ENCODE assay signal across 8 cellular contexts in the genomic region with DNA sequence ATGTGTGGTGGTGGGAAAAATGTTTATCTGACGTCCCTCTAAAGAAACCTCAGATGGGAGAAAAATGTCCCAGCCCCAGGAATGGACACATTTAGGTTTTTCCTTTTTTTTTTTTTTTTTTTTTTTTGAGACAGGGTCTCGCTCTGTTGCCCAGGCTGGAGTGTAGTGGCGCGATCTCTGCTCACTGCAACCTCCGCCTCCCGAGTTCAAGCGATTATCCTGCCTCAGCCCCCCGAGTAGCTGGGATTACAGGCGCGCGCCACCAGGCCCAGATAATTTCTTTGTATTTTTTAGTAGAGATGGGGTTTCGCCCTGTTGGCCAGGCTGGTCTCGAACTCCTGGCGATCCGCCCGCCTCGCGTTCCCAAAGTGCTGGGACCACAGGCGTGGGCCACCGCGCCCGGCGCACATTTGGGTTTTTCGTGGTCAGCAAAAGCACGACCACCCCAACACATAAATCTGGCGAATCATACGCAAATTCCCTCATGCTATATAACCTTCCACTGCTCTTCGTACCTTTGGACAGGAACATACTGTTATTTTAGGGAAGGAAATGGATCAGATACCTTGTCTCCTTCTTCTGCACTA. TPM values are rescaled to one million over a fixed set of nuclear protein-coding genes. Genes with fewer than 3 reads are reported as not detected.
DNase-seq lines count a peak whose midpoint lies in the region; ATAC-seq and TF ChIP-seq lines count a peak whose summit lies in the region.
"Not testable (repeated sequence)": the region's sequence is repeated elsewhere in the genome, so short reads cannot be mapped to it uniquely, and the experiment has no call there.

No MANE protein-coding gene starts in this region.

- not testable (repeated sequence) for H3K4ac ChIP-seq in neuronal stem cell (ENCODE audit: low read length)

- TF ChIP-seq CTCF in HEK293 (tag by site-specific recombination; IDR thresholded peaks at IDR 0.05) = 0 out of 2 replicates have a peak, but pooled peaks have one; percentile 21

- not testable (repeated sequence) for H4K8ac ChIP-seq in neuronal stem cell (ENCODE audit: low read depth, low read length)

- H3K4me1 Mint-ChIP-seq in stimulated activated naive CD8-positive, alpha-beta T cell treated with anti-CD3 and anti-CD28 coated beads, Interleukin-15, Interleukin-2, amounts not matched to agents 100 ng/mL and 50 ng/mL, for 24 hours (ENCODE audit: low read depth) = peaks cover 51% of the 10 kb centered on the region

- H3K4me3 ChIP-seq in HEK293 (ENCODE audit: low read depth, low read length) (peak overlapping the region; percentile 95), right cardiac atrium (ENCODE audit: low read length) (peak overlapping the region; percentile 82), neuronal stem cell (ENCODE audit: low read length in 2 of 2) (peak overlapping the region; percentile 83 to 96)

- ATAC-seq in right cardiac atrium = peak; percentile 7 to 9

- H3K79me1 ChIP-seq in neuronal stem cell (ENCODE audit: low read depth, low read length) = not testable (repeated sequence)

- H3K9ac ChIP-seq in neuronal stem cell (ENCODE audit: low read depth, low read length, poor library complexity) = peak overlapping the region; percentile 85

- H3K27me3 ChIP-seq in right cardiac atrium (ENCODE audit: control insufficient read depth, insufficient read depth); neuronal stem cell (ENCODE audit: control insufficient read depth in 3 of 3, insufficient read depth in 3 of 3, low read depth in 1 of 3, low read length in 3 of 3): not testable (repeated sequence)

- H3K27ac ChIP-seq in HEK293 (ENCODE audit: extremely low read depth, low read depth, low read length) (peak overlapping the region; percentile 77), caudate nucleus (ENCODE audit: low read depth, low read length) (peak overlapping the region; percentile 90), right cardiac atrium (ENCODE audit: low read length) (peak overlapping the region; percentile 38), neuronal stem cell (replicated peaks; ENCODE audit: low read length) (peak overlapping the region; percentile 58)

- H3K36me3 Mint-ChIP-seq in stimulated activated naive CD8-positive, alpha-beta T cell treated with anti-CD3 and anti-CD28 coated beads, Interleukin-15, Interleukin-2, amounts not matched to agents 100 ng/mL and 50 ng/mL, for 24 hours (ENCODE audit: low read depth) = peaks cover 57% of the 10 kb centered on the region

- H3K27me3 Mint-ChIP-seq in stimulated activated naive CD8-positive, alpha-beta T cell treated with anti-CD3 and anti-CD28 coated beads, Interleukin-15, Interleukin-2, amounts not matched to agents 100 ng/mL and 50 ng/mL, for 24 hours = not testable (repeated sequence)

- H2BK120ac ChIP-seq in neuronal stem cell (ENCODE audit: low read depth, low read length) = not testable (repeated sequence)

- H2BK5ac ChIP-seq in neuronal stem cell (ENCODE audit: low read length) = not testable (repeated sequence)

- intact Hi-C loops in right cardiac atrium (cut with DNase I) = not testable (repeated sequence)

- H3K9me3 Mint-ChIP-seq in stimulated activated naive CD8-positive, alpha-beta T cell treated with anti-CD3 and anti-CD28 coated beads, Interleukin-15, Interleukin-2, amounts not matched to agents 100 ng/mL and 50 ng/mL, for 24 hours = not testable (repeated sequence)

- not testable (repeated sequence) for H3K4me1 ChIP-seq in HEK293 (ENCODE audit: control insufficient read depth, insufficient read depth, low read length); right cardiac atrium (ENCODE audit: control insufficient read depth, insufficient read depth, low read length); neuronal stem cell (ENCODE audit: control insufficient read depth in 2 of 2, insufficient read depth in 1 of 2, low read depth in 1 of 2, low read length in 2 of 2)

- POLR2A ChIA-PET in HEK293 (lab: Yijun Ruan, JAX) = interaction anchor here (0.7 to 2.8 kb wide), 15 partner anchors 10 to 536 kb away, joined by 3 to 25 read pairs (median 3); no protein-coding TSS in a partner anchor

- H3K9me3 ChIP-seq in HEK293 (ENCODE audit: control insufficient read depth, insufficient read depth, low read depth, low read length); right cardiac atrium (ENCODE audit: control insufficient read depth, low read length); neuronal stem cell (replicated peaks in 1 of 2; ENCODE audit: control insufficient read depth in 2 of 2, insufficient read depth in 1 of 2, low read depth in 1 of 2, low read length in 2 of 2): not testable (repeated sequence)

- H2AK5ac ChIP-seq in neuronal stem cell (ENCODE audit: low read depth, low read length) = not testable (repeated sequence)

- H2AFZ ChIP-seq in neuronal stem cell (ENCODE audit: low read length) = peak overlapping the region; percentile 89

- not testable (repeated sequence) for H3K14ac ChIP-seq in neuronal stem cell (ENCODE audit: low read length)

- H2BK15ac ChIP-seq in neuronal stem cell (ENCODE audit: low read length) = not testable (repeated sequence)

- not testable (repeated sequence) for H3K23ac ChIP-seq in neuronal stem cell (ENCODE audit: low read depth, low read length, poor library complexity)

- DNase-seq in COLO668 (lab: John Stamatoyannopoulos, UW; ENCODE audit: unreplicated experiment) (peak; percentile 18), MV-4-11 (lab: John Stamatoyannopoulos, UW) (peak; percentile 32), caudate nucleus (lab: John Stamatoyannopoulos, UW) (peak in 18 of 61 donors; percentile 3 to 62 (median 40)), right cardiac atrium (peak; percentile 45 to 71 (median 64))
- peak; percentile 8 for DNase-seq in activated CD4-positive, alpha-beta T cell treated with anti-CD3 and anti-CD28 coated beads, Interleukin-2, amount 50 U/mL, for 1 hour
- not testable (repeated sequence) for DNase-seq in neuronal stem cell (ENCODE audit: low spot score)

- H3K18ac ChIP-seq in neuronal stem cell (ENCODE audit: low read length) = peak overlapping the region; percentile 85

- WGBS in right cardiac atrium = 8% methylated on average over 28 of the region's 28 CpGs
- no CpG with 5 or more reads among the region's 28 CpGs for WGBS in neuronal stem cell (ENCODE audit: extremely low coverage in 2 of 2, insufficient read length in 2 of 2, insufficient replicate concordance in 1 of 2), 2 donors

- CTCF ChIA-PET in HEK293 (lab: Yijun Ruan, JAX) = interaction anchor here (0.5 to 3.2 kb wide), 3 partner anchors 10 to 1203 kb away, joined by 4 to 17 read pairs (median 4); no protein-coding TSS in a partner anchor

- not testable (repeated sequence) for H2BK12ac ChIP-seq in neuronal stem cell (ENCODE audit: low read length)

- peak overlapping the region; percentile 96 for H3K4me3 Mint-ChIP-seq in stimulated activated naive CD8-positive, alpha-beta T cell treated with anti-CD3 and anti-CD28 coated beads, Interleukin-15, Interleukin-2, amounts not matched to agents 100 ng/mL and 50 ng/mL, for 24 hours

- H4K91ac ChIP-seq in neuronal stem cell (ENCODE audit: low read depth, low read length, poor library complexity) = not testable (repeated sequence)

- peak overlapping the region; percentile 98 for H3K27ac Mint-ChIP-seq in stimulated activated naive CD8-positive, alpha-beta T cell treated with anti-CD3 and anti-CD28 coated beads, Interleukin-15, Interleukin-2, amounts not matched to agents 100 ng/mL and 50 ng/mL, for 24 hours

- H3K36me3 ChIP-seq in HEK293 (ENCODE audit: control insufficient read depth in 2 of 2, insufficient read depth in 1 of 2, low read length in 2 of 2) (peaks cover 24 to 26% of the 10 kb centered on the region in 2 experiments), neuronal stem cell (replicated peaks in 1 of 2; ENCODE audit: control insufficient read depth in 2 of 2, insufficient read depth in 2 of 2, low read length in 2 of 2) (peaks cover 0 to 49% of the 10 kb centered on the region in 2 donors)

- H3K4me2 ChIP-seq in neuronal stem cell (ENCODE audit: insufficient read depth, low read length, poor library complexity, severe bottlenecking) = peak overlapping the region; percentile 43

TF ChIP-seq in HEK293, 187 proteins besides CTCF, POLR2A, EP300 and RAD21 (continues in another document):
- 0 out of 2 replicates have a peak, but pooled peaks have one; percentile 4 for TF ChIP-seq SCRT2 (tag by site-specific recombination; IDR thresholded peaks at IDR 0.05)
- peak; percentile 22 for TF ChIP-seq ZBTB26 (tag by site-specific recombination; optimal IDR thresholded peaks at IDR 0.05)
- peak; percentile 25; the same call in 1 of the 2 replicates for TF ChIP-seq ZBTB48 (tag by site-specific recombination; IDR thresholded peaks at IDR 0.05)
- TF ChIP-seq, protein P1, sequence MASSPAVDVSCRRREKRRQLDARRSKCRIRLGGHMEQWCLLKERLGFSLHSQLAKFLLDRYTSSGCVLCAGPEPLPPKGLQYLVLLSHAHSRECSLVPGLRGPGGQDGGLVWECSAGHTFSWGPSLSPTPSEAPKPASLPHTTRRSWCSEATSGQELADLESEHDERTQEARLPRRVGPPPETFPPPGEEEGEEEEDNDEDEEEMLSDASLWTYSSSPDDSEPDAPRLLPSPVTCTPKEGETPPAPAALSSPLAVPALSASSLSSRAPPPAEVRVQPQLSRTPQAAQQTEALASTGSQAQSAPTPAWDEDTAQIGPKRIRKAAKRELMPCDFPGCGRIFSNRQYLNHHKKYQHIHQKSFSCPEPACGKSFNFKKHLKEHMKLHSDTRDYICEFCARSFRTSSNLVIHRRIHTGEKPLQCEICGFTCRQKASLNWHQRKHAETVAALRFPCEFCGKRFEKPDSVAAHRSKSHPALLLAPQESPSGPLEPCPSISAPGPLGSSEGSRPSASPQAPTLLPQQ (tag by site-specific recombination; IDR thresholded peaks at IDR 0.05) = peak; percentile 58; the same call in 1 of the 2 replicates
- TF ChIP-seq ZNF2 (tag by site-specific recombination; IDR thresholded peaks at IDR 0.05) = peak; percentile 25; the same call in 1 of the 2 replicates
- peak; percentile 89 for TF ChIP-seq ZNF335 (tag by site-specific recombination; conservative IDR thresholded peaks at IDR 0.05)

RNA-seq across cellular contexts. Expression of gene MRPS27, which starts 0.5 kb away (rescaled TPM):
- 10 to 100 TPM; 45.1 to 71.7 (median 61.2) TPM for total RNA-seq in right cardiac atrium
- 40.5 TPM for polyA plus RNA-seq in right cardiac atrium
- 66.9 TPM for polyA plus RNA-seq in neuronal stem cell (2013, experiment 1 of 2)
- 68.0 TPM for polyA plus RNA-seq in neuronal stem cell (2013, experiment 2 of 2)

RNA-seq across cellular contexts. Expression of gene PTCD2, which starts 0.6 kb away (rescaled TPM):
- 10 to 100 TPM; 10.1 to 14.0 (median 12.7) TPM for total RNA-seq in right cardiac atrium
- polyA plus RNA-seq in right cardiac atrium = 6.9 TPM
- 5.3 TPM for polyA plus RNA-seq in neuronal stem cell (2013, experiment 1 of 2)
- polyA plus RNA-seq in neuronal stem cell (2013, experiment 2 of 2) = 5.9 TPM

Comparison
In these comparisons a context has a peak if more than half of its experiments do, and no peak if none do; other contexts are left out.
1. H3K27ac ChIP-seq: peak in every context shown above with its lines; median percentile 90 in caudate nucleus; 77 in HEK293; 58 in neuronal stem cell; 38 in right cardiac atrium.